ENCODE assay signal across 21 cellular contexts in genomic region chr1:232904131-232904530, GRCh38. TPM values are rescaled to one million over a fixed set of nuclear protein-coding genes. Genes with fewer than 3 reads are reported as not detected.
A peak's percentile ranks its signal among the peaks of the same experiment; 100 is the strongest.
DNase-seq lines count a peak whose midpoint lies in the region; ATAC-seq and TF ChIP-seq lines count a peak whose summit lies in the region.
"Had no signal": no experiment of that assay in that cellular context is flagged by ENCODE, and none has a peak within 500 bp of the region (broad histone marks: within the 10 kb centered on the region; RNA-seq: fewer than 3 reads in every experiment).

No MANE protein-coding gene starts in this region.

- H3K27me3 ChIP-seq in Peyer's patch (no peaks in the 10 kb centered on the region), transverse colon (no peaks in the 10 kb centered on the region)
- H3K27me3 ChIP-seq: SJCRH30 had no signal

- intact Hi-C loops in left colon (cut with DNase I, micrococcal nuclease) (no loop called here), transverse colon (cut with DNase I; ENCODE audit: low total_unique reads) (no loop called here)

- no peak overlapping the region for H3K4me3 ChIP-seq in Peyer's patch
- H3K4me3 ChIP-seq in transverse colon: no peak overlapping the region
- H3K4me3 ChIP-seq: SJCRH30 had no signal

- ATAC-seq in left colon (peak; percentile 82), HG03432 (IDR thresholded peaks at IDR 0.05; ENCODE audit: unreplicated experiment) (no peak)
- ATAC-seq: Right ventricle myocardium inferior, SK-N-SH treated with all-trans-retinoic acid at 6 μM for 48 hours had no signal

- H3K4me1 ChIP-seq in Peyer's patch (peaks cover 0 to 42% (median 6%) of the 10 kb centered on the region in 4 donors), transverse colon (peaks cover 3 to 51% (median 29%) of the 10 kb centered on the region in 4 donors)
- H3K4me1 ChIP-seq: SJCRH30 had no signal

- DNase-seq in DMS53 (lab: John Stamatoyannopoulos, UW): peak; percentile 56
- DNase-seq in DMS53 treated with DMSO at 0.1 percent for 48 hours (lab: John Stamatoyannopoulos, UW; ENCODE audit: unreplicated experiment): no peak
- peak in 2 of 3 donors; percentile 82 to 87 for DNase-seq in Peyer's patch
- DNase-seq in left colon: peak; percentile 69 to 80
- peak; percentile 64 for DNase-seq in transverse colon
- no peak for DNase-seq in HEK293T (ENCODE audit: extremely low spot score)
- no peak for DNase-seq in NCI-H2171 treated with DMSO at 0.1 percent for 48 hours (lab: John Stamatoyannopoulos, UW)
- DNase-seq: Calu3, DMS153, HCEC 1CT, KG1, NCI-H1092, NCI-H1436, NCI-H187 treated with DMSO at 0.1 percent for 48 hours, NCI-H524 treated with DMSO at 0.1 percent for 48 hours, NCI-H774, SJCRH30 had no signal

- WGBS in transverse colon (ENCODE audit: low coverage in 1 of 2), 2 donors: 53% methylated on average over 4 of the region's 4 CpGs; no CpG with 5 or more reads in 1 of the 2 donors

- CTCF ChIA-PET in HEK293T (lab: Yijun Ruan, JAX): no interaction called here

- TF ChIP-seq CTCF in Peyer's patch (IDR thresholded peaks at IDR 0.05) (no peak), transverse colon (IDR thresholded peaks at IDR 0.05) (no peak)

- H3K9me3 ChIP-seq in Peyer's patch (no peaks in the 10 kb centered on the region), transverse colon (no peaks in the 10 kb centered on the region)
- H3K9me3 ChIP-seq: SJCRH30 had no signal

- in situ Hi-C loops in transverse colon (cut with MboI; ENCODE audit: low pct_ligation_motif_present in 1 of 4, low pct_unique_long_range_greater_than_20kb in 1 of 4, low sequenced_read_pairs in 3 of 4): no loop called here

- no peaks in the 10 kb centered on the region for H3K36me3 ChIP-seq in Peyer's patch
- no peaks in the 10 kb centered on the region for H3K36me3 ChIP-seq in transverse colon
- H3K36me3 ChIP-seq: SJCRH30 had no signal

- H3K27ac ChIP-seq in Peyer's patch: peak overlapping the region in 3 of 4 donors; percentile 2 to 85 (median 75)
- H3K27ac ChIP-seq in transverse colon: peak overlapping the region in 3 of 4 donors; percentile 74 to 76 (median 76)
- H3K27ac ChIP-seq: 22Rv1, SJCRH30 had no signal

- TF ChIP-seq POLR2A in Peyer's patch (IDR thresholded peaks at IDR 0.05) (peak in 1 of 2 donors; percentile 16), transverse colon (IDR thresholded peaks at IDR 0.05) (no peak)

- TF ChIP-seq EP300 in transverse colon (IDR thresholded peaks at IDR 0.05; ENCODE audit: low read depth): no peak

- POLR2A ChIA-PET in HEK293T (lab: Yijun Ruan, JAX): no interaction called here

TF ChIP-seq in HEK293T, 16 proteins besides CTCF, POLR2A, EP300 and RAD21:
- TF ChIP-seq L3MBTL2 (conservative IDR thresholded peaks at IDR 0.05): no peak
- TF ChIP-seq BHLHE40 (IDR thresholded peaks at IDR 0.05; ENCODE audit: borderline replicate concordance): no peak
- TF ChIP-seq FOXK2 (IDR thresholded peaks at IDR 0.05): no peak
- TF ChIP-seq HDGF (IDR thresholded peaks at IDR 0.05; ENCODE audit: borderline replicate concordance): no peak
- TF ChIP-seq ZNF384 (IDR thresholded peaks at IDR 0.05): no peak
- TF ChIP-seq TARDBP (IDR thresholded peaks at IDR 0.05): no peak
- TF ChIP-seq CTBP1 (IDR thresholded peaks at IDR 0.05; ENCODE audit: borderline replicate concordance): no peak

RNA-seq across cellular contexts. Expression of gene NTPCR, which starts 46.3 kb away (rescaled TPM):
- total RNA-seq in Peyer's patch: 10 to 100 TPM; 25.7 to 43.0 (median 29.6) TPM
- total RNA-seq in left colon: 10 to 100 TPM; 51.2 to 54.0 TPM
- 10 to 100 TPM; 13.5 to 53.3 (median 37.2) TPM for total RNA-seq in transverse colon

Comparison
In these comparisons a context has a peak if more than half of its experiments do, and no peak if none do; other contexts are left out.
1. DNase-seq: peak in DMS53 (single experiment), Peyer's patch (2 of 3), left colon (2 of 2) and transverse colon (single experiment); none in DMS53 treated with DMSO at 0.1 percent for 48 hours (single experiment), HEK293T (single experiment) and NCI-H2171 treated with DMSO at 0.1 percent for 48 hours (single experiment).